Comparison of ENCODE assay signal across 9 cellular contexts in genomic region chr2:43075054-43075593, GRCh38.
DNase-seq lines count a peak whose midpoint lies in the region; ATAC-seq and TF ChIP-seq lines count a peak whose summit lies in the region.
"Had no signal": no experiment of that assay in that cellular context is flagged by ENCODE, and none has a peak within 500 bp of the region (broad histone marks: within the 10 kb centered on the region; RNA-seq: fewer than 3 reads in every experiment).

No MANE protein-coding gene starts in this region.

- H3K36me3 ChIP-seq in sigmoid colon: no peaks in the 10 kb centered on the region

- H3K4me3 ChIP-seq in sigmoid colon: no peak overlapping the region

- peak in 2 of 4 donors; percentile 28 to 61 for TF ChIP-seq EP300 in sigmoid colon (IDR thresholded peaks at IDR 0.05)

- H3K4me3 Mint-ChIP-seq in activated CD8-positive, alpha-beta memory T cell treated with anti-CD3 and anti-CD28 coated beads, Interleukin-2, amount 10 ng/mL, durations not matched to agents 7 days and 5 days: no peak overlapping the region

- H3K4me1 ChIP-seq in sigmoid colon: peaks cover 0 to 54% (median 40%) of the 10 kb centered on the region in 4 donors

- TF ChIP-seq POLR2A in sigmoid colon (IDR thresholded peaks at IDR 0.05) (no peak), erythroblast (IDR thresholded peaks at IDR 0.05; ENCODE audit: low read length) (no peak)

- H3K9me3 ChIP-seq in sigmoid colon: no peaks in the 10 kb centered on the region

- no peaks in the 10 kb centered on the region for H3K4me1 Mint-ChIP-seq in activated CD8-positive, alpha-beta memory T cell treated with anti-CD3 and anti-CD28 coated beads, Interleukin-2, amount 10 ng/mL, durations not matched to agents 7 days and 5 days

- H3K36me3 Mint-ChIP-seq in activated CD8-positive, alpha-beta memory T cell treated with anti-CD3 and anti-CD28 coated beads, Interleukin-2, amount 10 ng/mL, durations not matched to agents 7 days and 5 days: no peaks in the 10 kb centered on the region

- H3K27ac ChIP-seq in sigmoid colon: peak overlapping the region; percentile 70 to 81 (median 78)

- CTCF ChIA-PET in activated CD8-positive, alpha-beta memory T cell treated with anti-CD3 and anti-CD28 coated beads, Interleukin-2, amount 10 ng/mL, durations not matched to agents 7 days and 5 days (lab: Charles Lee): interaction anchor here (0.5 kb wide), 1 partner anchor 101 kb away, joined by 3 read pairs; no protein-coding TSS in a partner anchor

- DNase-seq in EH (ENCODE audit: low read depth) (peak; percentile 98), T1000 (lab: John Stamatoyannopoulos, UW) (peak; percentile 74), glomerular visceral epithelial cell (ENCODE audit: extremely low spot score) (peak; percentile 88), sigmoid colon (peak; percentile 95), erythroblast (lab: John Stamatoyannopoulos, UW) (no peak), NCI-H187 (lab: John Stamatoyannopoulos, UW) (no peak), NCI-H510A (lab: John Stamatoyannopoulos, UW) (no peak)
- DNase-seq in activated CD8-positive, alpha-beta memory T cell treated with anti-CD3 and anti-CD28 coated beads, Interleukin-2, amount 10 ng/mL, durations not matched to agents 7 days and 5 days: no peak
- DNase-seq: activated CD8-positive, alpha-beta memory T cell treated with anti-CD3 and anti-CD28 coated beads for 24 hours had no signal

- H3K27me3 Mint-ChIP-seq in activated CD8-positive, alpha-beta memory T cell treated with anti-CD3 and anti-CD28 coated beads, Interleukin-2, amount 10 ng/mL, durations not matched to agents 7 days and 5 days: no peaks in the 10 kb centered on the region

- no peak overlapping the region for H3K27ac Mint-ChIP-seq in activated CD8-positive, alpha-beta memory T cell treated with anti-CD3 and anti-CD28 coated beads, Interleukin-2, amount 10 ng/mL, durations not matched to agents 7 days and 5 days

- H3K9me3 Mint-ChIP-seq in activated CD8-positive, alpha-beta memory T cell treated with anti-CD3 and anti-CD28 coated beads, Interleukin-2, amount 10 ng/mL, durations not matched to agents 7 days and 5 days (ENCODE audit: low read depth): no peaks in the 10 kb centered on the region

- no peak for ATAC-seq in activated CD8-positive, alpha-beta memory T cell treated with anti-CD3 and anti-CD28 coated beads, Interleukin-2, amount 10 ng/mL, durations not matched to agents 7 days and 5 days

- TF ChIP-seq CTCF in sigmoid colon (IDR thresholded peaks at IDR 0.05): no peak

- intact Hi-C loops in sigmoid colon (cut with DNase I): loop anchor here (5.0 kb wide), 1 partner anchor 43 kb away; no protein-coding TSS in a partner anchor

- 66 to 71% methylated on average over 4 of the region's 4 CpGs for WGBS in sigmoid colon, 2 donors

- no peaks in the 10 kb centered on the region for H3K27me3 ChIP-seq in sigmoid colon

Comparison
In these comparisons a context has a peak if more than half of its experiments do, and no peak if none do; other contexts are left out.
1. DNase-seq: peak in EH (single experiment), T1000 (single experiment), glomerular visceral epithelial cell (single experiment) and sigmoid colon (single experiment); none in erythroblast (0 of 2), NCI-H187 (0 of 2), NCI-H510A (single experiment) and activated CD8-positive, alpha-beta memory T cell treated with anti-CD3 and anti-CD28 coated beads, Interleukin-2, amount 10 ng/mL, durations not matched to agents 7 days and 5 days (single experiment).